ENCODE assay signal across 11 cellular contexts in the genomic region with DNA sequence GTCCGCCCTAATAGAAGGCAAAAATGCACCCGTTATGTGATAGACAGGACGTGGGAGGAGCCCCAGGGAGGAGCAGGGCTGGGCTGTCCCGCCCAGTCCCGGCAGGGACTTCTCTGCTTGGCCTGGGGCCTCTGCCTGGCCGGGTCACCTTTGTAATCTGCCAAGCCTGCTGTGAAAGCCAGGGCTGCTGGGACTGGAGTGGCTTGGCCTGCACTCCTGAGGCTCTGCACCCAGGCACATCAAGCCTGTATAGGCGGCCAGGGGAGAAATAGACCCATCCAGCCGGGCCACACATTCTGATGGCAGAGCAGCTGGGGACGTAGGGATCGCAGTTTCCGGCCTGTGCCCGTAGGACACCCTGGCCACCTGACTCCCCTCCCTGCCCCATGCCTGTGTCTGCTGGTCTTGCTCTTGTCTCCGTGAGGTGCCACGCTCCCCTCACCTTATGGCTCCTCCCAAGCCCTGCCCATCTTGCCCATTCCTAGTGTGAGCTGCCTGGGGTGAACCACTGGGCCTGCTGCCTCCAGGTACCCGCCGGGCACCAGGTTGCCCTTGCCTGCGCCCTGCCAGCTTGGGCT.
DNase-seq lines count a peak whose midpoint lies in the region; ATAC-seq and TF ChIP-seq lines count a peak whose summit lies in the region.
"Had no signal": no experiment of that assay in that cellular context is flagged by ENCODE, and none has a peak within 500 bp of the region (broad histone marks: within the 10 kb centered on the region; RNA-seq: fewer than 3 reads in every experiment).

No MANE protein-coding gene starts in this region.

- ATAC-seq in RWPE2 (ENCODE audit: low read depth), result peak; percentile 24
- no peak for ATAC-seq in GM21367 (IDR thresholded peaks at IDR 0.05; ENCODE audit: unreplicated experiment)
- no peak for ATAC-seq in GM18868 (IDR thresholded peaks at IDR 0.05; ENCODE audit: unreplicated experiment)
- ATAC-seq in HG03520 (IDR thresholded peaks at IDR 0.05; ENCODE audit: unreplicated experiment), result no peak

- H3K36me3 ChIP-seq in RWPE2 (ENCODE audit: low read depth), result peaks cover 98% of the 10 kb centered on the region

- DNase-seq in AG20443 (ENCODE audit: low spot score) (peak; percentile 63), RWPE2 (ENCODE audit: low spot score) (no peak), globus pallidus (ENCODE audit: low spot score) (peak; percentile 63), nucleus accumbens (lab: John Stamatoyannopoulos, UW) (peak in 30 of 56 donors; percentile 12 to 75 (median 36))
- DNase-seq in stimulated activated CD4-positive, alpha-beta T cell treated with anti-CD3 and anti-CD28 coated beads, Interleukin-2, amount 100 ng/mL, for 48 hours, result no peak
- DNase-seq: activated CD4-positive, alpha-beta T cell treated with anti-CD3 and anti-CD28 coated beads, Interleukin-2, amount 10 ng/mL, durations not matched to agents 7 days and 5 days; brain microvascular endothelial cell had no signal

- no peak overlapping the region for H3K4me3 ChIP-seq in RWPE2 (ENCODE audit: severe bottlenecking)
- H3K4me3 ChIP-seq: BLaER1 treated with 17β-estradiol and CSF1 and Interleukin-3, amounts not matched to agents 10 nM and 100 nM had no signal

- H3K9me3 ChIP-seq in RWPE2 (ENCODE audit: severe bottlenecking), result no peaks in the 10 kb centered on the region
- H3K9me3 ChIP-seq: BLaER1 treated with 17β-estradiol and CSF1 and Interleukin-3, amounts not matched to agents 10 nM and 100 nM had no signal

- no peaks in the 10 kb centered on the region for H3K4me1 ChIP-seq in RWPE2 (ENCODE audit: insufficient read depth, poor library complexity, severe bottlenecking)
- H3K4me1 ChIP-seq: BLaER1 treated with 17β-estradiol and CSF1 and Interleukin-3, amounts not matched to agents 10 nM and 100 nM had no signal

- H3K27ac ChIP-seq in RWPE2 (ENCODE audit: poor library complexity, severe bottlenecking), result no peak overlapping the region
- H3K27ac ChIP-seq: BLaER1 treated with 17β-estradiol and CSF1 and Interleukin-3, amounts not matched to agents 10 nM and 100 nM; brain microvascular endothelial cell had no signal

- no peaks in the 10 kb centered on the region for H3K27me3 ChIP-seq in RWPE2 (ENCODE audit: insufficient read depth, poor library complexity, severe bottlenecking)
- H3K27me3 ChIP-seq: BLaER1 treated with 17β-estradiol and CSF1 and Interleukin-3, amounts not matched to agents 10 nM and 100 nM; brain microvascular endothelial cell had no signal

- no peak for TF ChIP-seq CTCF in RWPE2 (IDR thresholded peaks at IDR 0.05; ENCODE audit: poor library complexity, severe bottlenecking)

Comparison
In these comparisons a context has a peak if more than half of its experiments do, and no peak if none do; other contexts are left out.
1. DNase-seq: peak in AG20443 (single experiment), globus pallidus (single experiment) and nucleus accumbens (30 of 56); none in RWPE2 (single experiment) and stimulated activated CD4-positive, alpha-beta T cell treated with anti-CD3 and anti-CD28 coated beads, Interleukin-2, amount 100 ng/mL, for 48 hours (0 of 2).